7 cellular contexts compared by ENCODE assay signal in the genomic region with DNA sequence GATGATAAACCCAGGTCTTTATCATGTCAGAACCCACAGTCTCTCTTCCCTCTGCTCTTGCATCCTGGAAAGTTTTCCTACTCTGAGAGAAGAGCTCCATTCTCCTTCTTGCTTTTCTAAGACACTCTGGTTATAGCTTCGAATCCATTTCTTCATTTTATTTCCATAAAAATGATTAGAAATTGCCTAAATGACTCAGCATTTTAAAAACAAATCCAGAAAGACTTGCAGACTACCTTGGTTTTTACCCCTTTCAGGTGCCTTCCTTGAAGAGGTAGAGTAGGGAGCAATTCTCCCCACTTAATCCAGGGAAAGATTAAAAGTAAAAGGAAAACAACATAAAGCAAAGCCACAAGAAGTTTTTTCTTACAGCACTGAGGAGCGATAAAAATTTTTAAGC.
"Had no signal": no experiment of that assay in that cellular context is flagged by ENCODE, and none has a peak within 500 bp of the region (broad histone marks: within the 10 kb centered on the region; RNA-seq: fewer than 3 reads in every experiment).

No MANE protein-coding gene starts in this region.

- H3K27ac ChIP-seq: GM23248 had no signal

- ATAC-seq: K562 had no signal

- DNase-seq: GM23248, H9, HCEC 1CT had no signal

- H3K4me3 ChIP-seq: GM23248, K562 had no signal

- H2AFZ ChIP-seq: GM23248 had no signal

- FAIRE-seq: H1, H54, HTR-8/SVneo, K562 had no signal

- H3K9ac ChIP-seq: GM23248 had no signal
